9 cellular contexts compared by ENCODE assay signal in the genomic region with DNA sequence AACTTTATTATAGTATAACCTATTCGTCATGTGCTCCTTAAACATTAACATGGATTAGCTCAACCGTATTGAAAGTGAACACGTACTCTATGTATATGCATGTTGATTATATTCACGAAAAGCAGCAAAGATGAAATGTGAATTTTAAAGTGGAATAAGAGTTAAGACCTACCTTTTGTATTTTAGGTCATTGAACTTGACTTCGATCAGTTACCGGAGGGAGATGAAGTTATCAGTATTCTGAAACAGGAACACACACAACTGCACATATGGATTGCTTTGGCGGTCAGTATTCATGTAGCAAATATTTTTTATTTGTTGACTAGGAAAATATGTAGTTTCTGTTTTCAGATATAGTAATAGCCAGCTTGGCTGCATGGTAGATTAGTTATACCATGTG. TPM values are rescaled to one million over a fixed set of nuclear protein-coding genes. Genes with fewer than 3 reads are reported as not detected.
DNase-seq lines count a peak whose midpoint lies in the region; ATAC-seq and TF ChIP-seq lines count a peak whose summit lies in the region.
"Had no signal": no experiment of that assay in that cellular context is flagged by ENCODE, and none has a peak within 500 bp of the region (broad histone marks: within the 10 kb centered on the region; RNA-seq: fewer than 3 reads in every experiment).

No MANE protein-coding gene starts in this region.

- H3K9me1 ChIP-seq in IMR-90 (ENCODE audit: insufficient read depth, low read length), result peaks cover 3% of the 10 kb centered on the region; the same call in 1 of the 2 replicates

- H3K14ac ChIP-seq in IMR-90 (replicated peaks; ENCODE audit: low read depth, low read length), result no peak overlapping the region

- no peaks in the 10 kb centered on the region for H3K9me3 ChIP-seq in CD4-positive, CD25-positive, alpha-beta regulatory T cell (ENCODE audit: control insufficient read depth in 2 of 2, low read length in 2 of 2)
- H3K9me3 ChIP-seq in IMR-90 (ENCODE audit: control insufficient read depth, insufficient read depth, low read length), result no peaks in the 10 kb centered on the region

- H2AK5ac ChIP-seq in IMR-90 (ENCODE audit: low read depth, low read length), result no peak overlapping the region

- H4K91ac ChIP-seq in IMR-90 (ENCODE audit: insufficient read depth, low read depth, low read length), result no peak overlapping the region

- H3K4me1 Mint-ChIP-seq in CD4-positive, CD25-positive, alpha-beta regulatory T cell, result peaks cover 10 to 40% (median 15%) of the 10 kb centered on the region in 4 donors
- peaks cover 8% of the 10 kb centered on the region for H3K4me1 Mint-ChIP-seq in chondrocyte (ENCODE audit: low read depth)
- H3K4me1 Mint-ChIP-seq in natural killer cell, result peaks cover 17 to 23% of the 10 kb centered on the region in 2 donors

- H3K27ac ChIP-seq in CD4-positive, CD25-positive, alpha-beta regulatory T cell (ENCODE audit: insufficient read depth, low read length, poor library complexity, severe bottlenecking), result no peak overlapping the region
- H3K27ac ChIP-seq in IMR-90 (ENCODE audit: insufficient read depth, low read length), result no peak overlapping the region

- no peak overlapping the region for H2AFZ ChIP-seq in IMR-90 (replicated peaks; ENCODE audit: low read length, poor library complexity)

- intact Hi-C loops in IMR-90 (cut with micrococcal nuclease) (no loop called here), natural killer cell (cut with micrococcal nuclease) (no loop called here)

- peak overlapping the region; percentile 94 for H3K4me3 ChIP-seq in CD4-positive, CD25-positive, alpha-beta regulatory T cell (ENCODE audit: low read depth, low read length)
- H3K4me3 ChIP-seq in IMR-90 (ENCODE audit: insufficient read depth, low read depth, low read length), result no peak overlapping the region

- TF ChIP-seq RAD21 in IMR-90 (IDR thresholded peaks at IDR 0.05; ENCODE audit: low read length), result no peak

- H3K18ac ChIP-seq in IMR-90 (ENCODE audit: low read depth, low read length), result no peak overlapping the region

- H4K5ac ChIP-seq in IMR-90 (ENCODE audit: low read depth, low read length), result no peak overlapping the region

- H2BK15ac ChIP-seq in IMR-90 (ENCODE audit: low read depth, low read length), result no peak overlapping the region

- H2BK20ac ChIP-seq in IMR-90 (ENCODE audit: low read depth, low read length), result no peak overlapping the region

- TF ChIP-seq POLR2A in IMR-90 (IDR thresholded peaks at IDR 0.05; ENCODE audit: low read depth, low read length), result no peak

- no peak for TF ChIP-seq CTCF in IMR-90 (conservative IDR thresholded peaks at IDR 0.05; ENCODE audit: low read depth, low read length)
- no peak for TF ChIP-seq CTCF in chondrocyte (IDR thresholded peaks at IDR 0.05)
- TF ChIP-seq CTCF in natural killer cell (IDR thresholded peaks at IDR 0.05), result no peak

- H2AK9ac ChIP-seq in IMR-90 (replicated peaks; ENCODE audit: low read depth, low read length, poor library complexity), result no peak overlapping the region

- peaks cover 25% of the 10 kb centered on the region for H3K4me1 ChIP-seq in CD4-positive, CD25-positive, alpha-beta regulatory T cell (ENCODE audit: control insufficient read depth, insufficient read depth, low read length, poor library complexity, severe bottlenecking)
- H3K4me1 ChIP-seq in IMR-90 (ENCODE audit: control insufficient read depth, insufficient read depth, low read length), result no peaks in the 10 kb centered on the region; the same call in 1 of the 2 replicates

- POLR2A ChIA-PET in IMR-90 (lab: Charles Lee; ENCODE audit: unreplicated experiment), result no interaction called here

- peak overlapping the region in 1 of 3 donors; percentile 95 for H3K27ac Mint-ChIP-seq in CD4-positive, CD25-positive, alpha-beta regulatory T cell
- H3K27ac Mint-ChIP-seq in chondrocyte (ENCODE audit: unreplicated experiment) (no peak overlapping the region), natural killer cell (peak overlapping the region; percentile 85 to 89)

- no peak overlapping the region for H4K8ac ChIP-seq in IMR-90 (ENCODE audit: low read depth in 2 of 2, low read length in 2 of 2)

- peak overlapping the region; percentile 95 to 97 (median 96) for H3K4me3 Mint-ChIP-seq in CD4-positive, CD25-positive, alpha-beta regulatory T cell
- peak overlapping the region; percentile 93 for H3K4me3 Mint-ChIP-seq in chondrocyte (ENCODE audit: unreplicated experiment)
- H3K4me3 Mint-ChIP-seq in natural killer cell, result peak overlapping the region; percentile 94

- dilution Hi-C loops in IMR-90 (cut with HindIII; ENCODE audit: low sequenced_read_pairs, unreplicated experiment), result no loop called here

- CTCF ChIA-PET in IMR-90 (lab: Yijun Ruan, JAX), result no interaction called here

- H3K9me3 Mint-ChIP-seq in CD4-positive, CD25-positive, alpha-beta regulatory T cell, result no peaks in the 10 kb centered on the region
- H3K9me3 Mint-ChIP-seq in chondrocyte (ENCODE audit: low read depth), result no peaks in the 10 kb centered on the region
- H3K9me3 Mint-ChIP-seq in natural killer cell, result no peaks in the 10 kb centered on the region

- no peak overlapping the region for H3K9ac ChIP-seq in IMR-90 (ENCODE audit: low read depth, low read length)

- H3K36me3 ChIP-seq in CD4-positive, CD25-positive, alpha-beta regulatory T cell (ENCODE audit: control insufficient read depth, insufficient read depth, low read length), result peaks cover 41% of the 10 kb centered on the region
- peaks cover 10% of the 10 kb centered on the region for H3K36me3 ChIP-seq in IMR-90 (ENCODE audit: control insufficient read depth, insufficient read depth, low read length)

- peaks cover 15 to 28% of the 10 kb centered on the region in 2 experiments for H3K79me1 ChIP-seq in IMR-90 (ENCODE audit: low read depth in 1 of 2, low read length in 2 of 2)

- H3K4me2 ChIP-seq in IMR-90 (ENCODE audit: low read depth, low read length), result peak overlapping the region; percentile 96

- no peaks in the 10 kb centered on the region for H3K27me3 ChIP-seq in CD4-positive, CD25-positive, alpha-beta regulatory T cell (ENCODE audit: control insufficient read depth, insufficient read depth, low read length)
- no peaks in the 10 kb centered on the region for H3K27me3 ChIP-seq in IMR-90 (ENCODE audit: control insufficient read depth, insufficient read depth, low read length)

- H2BK120ac ChIP-seq in IMR-90 (ENCODE audit: low read depth, low read length), result no peak overlapping the region

- peaks cover 14% of the 10 kb centered on the region for H3K36me3 Mint-ChIP-seq in CD4-positive, CD25-positive, alpha-beta regulatory T cell
- H3K36me3 Mint-ChIP-seq in chondrocyte (ENCODE audit: low read depth) (peaks cover 15% of the 10 kb centered on the region), natural killer cell (no peaks in the 10 kb centered on the region)

- H2BK5ac ChIP-seq in IMR-90 (ENCODE audit: low read depth, low read length, poor library complexity, severe bottlenecking), result no peak overlapping the region

- H4K20me1 ChIP-seq in IMR-90 (ENCODE audit: insufficient read depth, low read length), result peaks cover 9% of the 10 kb centered on the region

- 100% methylated on average over 2 of the region's 7 CpGs; no CpG with 5 or more reads in 1 of the 2 experiments for WGBS in IMR-90 (ENCODE audit: extremely low coverage in 2 of 2, insufficient read length in 1 of 2), 2 experiments

- no peak overlapping the region for H3K4ac ChIP-seq in IMR-90 (ENCODE audit: low read depth, low read length)

- TSS peak; percentile 53 for BruUV-seq in IMR-90 (replicated peaks; lab: Mats Ljungman, UMichigan)

- in situ Hi-C loops in IMR-90 (cut with MboI; ENCODE audit: low sequenced_read_pairs), result no loop called here

- ATAC-seq in CD4-positive, CD25-positive, alpha-beta regulatory T cell (ENCODE audit: low read depth in 2 of 2), result no peak
- ATAC-seq in IMR-90 (ENCODE audit: low read depth) (no peak), natural killer cell (no peak), HG03469 (IDR thresholded peaks at IDR 0.05; ENCODE audit: unreplicated experiment) (no peak)

- no peak for DNase-seq in CD4-positive, CD25-positive, alpha-beta regulatory T cell
- DNase-seq in IMR-90 (no peak), chondrocyte (ENCODE audit: low spot score) (no peak), natural killer cell (no peak), NCI-H146 treated with DMSO at 0.1 percent for 48 hours (lab: John Stamatoyannopoulos, UW; ENCODE audit: unreplicated experiment) (no peak), LoVo (ENCODE audit: low spot score) (no peak), NCI-H128 (lab: John Stamatoyannopoulos, UW; ENCODE audit: unreplicated experiment) (no peak)
- DNase-seq: SW 1271 had no signal

- H3K56ac ChIP-seq in IMR-90 (ENCODE audit: extremely low read depth, insufficient read depth, low read length), result no peak overlapping the region

- H3K23ac ChIP-seq in IMR-90 (ENCODE audit: low read depth, low read length), result no peak overlapping the region

- H3K27me3 Mint-ChIP-seq in CD4-positive, CD25-positive, alpha-beta regulatory T cell, result peaks cover 4% of the 10 kb centered on the region
- H3K27me3 Mint-ChIP-seq in chondrocyte (ENCODE audit: low read depth) (no peaks in the 10 kb centered on the region), natural killer cell (ENCODE audit: low read depth in 2 of 2) (no peaks in the 10 kb centered on the region)

RNA-seq across cellular contexts. Expression of a gene that starts 1.4 kb away (rescaled TPM):
- 27.9 TPM for total RNA-seq in CD4-positive, CD25-positive, alpha-beta regulatory T cell
- polyA plus RNA-seq in CD4-positive, CD25-positive, alpha-beta regulatory T cell, result 10 to 100 TPM; 45.4 to 52.2 (median 47.4) TPM
- total RNA-seq in IMR-90 (2012; rRNA removed) (37.1 and 38.3 TPM in 2 replicates), chondrocyte (24.7 to 29.9 TPM (median 26.6 TPM) in 3 replicates), natural killer cell (10 to 100 TPM; 30.6 to 47.3 (median 38.0) TPM)
- polyA plus RNA-seq in IMR-90 (2012; rRNA removed), result 14.4 and 16.8 TPM in 2 replicates
- 3.8 and 5.1 TPM in 2 replicates for polyA plus RNA-seq in IMR-90 (2012; cell fraction: cytosol; rRNA removed)
- 2.1 and 10.6 TPM in 2 replicates for polyA plus RNA-seq in IMR-90 (2012; cell fraction: nucleus; rRNA removed; ENCODE audit: low replicate concordance)

RNA-seq across cellular contexts. Expression of a gene that starts 56.2 kb away (rescaled TPM):
- 839 TPM for total RNA-seq in CD4-positive, CD25-positive, alpha-beta regulatory T cell
- 100 to 1,000 TPM; 367 to 423 (median 413) TPM for polyA plus RNA-seq in CD4-positive, CD25-positive, alpha-beta regulatory T cell
- total RNA-seq in IMR-90 (2012; rRNA removed) (1,144 and 1,216 TPM in 2 replicates), chondrocyte (1,031 to 1,062 TPM (median 1,058 TPM) in 3 replicates), natural killer cell (100 to 1,000 TPM; 718 to 820 (median 751) TPM)
- 439 and 492 TPM in 2 replicates for polyA plus RNA-seq in IMR-90 (2012; rRNA removed)
- 108 and 148 TPM in 2 replicates for polyA plus RNA-seq in IMR-90 (2012; cell fraction: cytosol; rRNA removed)
- polyA plus RNA-seq in IMR-90 (2012; cell fraction: nucleus; rRNA removed; ENCODE audit: low replicate concordance), result 62.0 and 539 TPM in 2 replicates

RNA-seq across cellular contexts. Expression of a gene that starts 58.9 kb away (rescaled TPM):
- not detected for total RNA-seq in CD4-positive, CD25-positive, alpha-beta regulatory T cell
- polyA plus RNA-seq in CD4-positive, CD25-positive, alpha-beta regulatory T cell, result not detected
- total RNA-seq in IMR-90 (2012; rRNA removed), result 21.1 and 25.8 TPM in 2 replicates
- 17.6 and 19.4 TPM in 2 replicates for polyA plus RNA-seq in IMR-90 (2012; rRNA removed)
- 8.5 and 8.6 TPM in 2 replicates for polyA plus RNA-seq in IMR-90 (2012; cell fraction: cytosol; rRNA removed)
- polyA plus RNA-seq in IMR-90 (2012; cell fraction: nucleus; rRNA removed; ENCODE audit: low replicate concordance), result 37.6 and 104 TPM in 2 replicates
- total RNA-seq in chondrocyte, result 19.2 to 51.0 TPM (median 50.6 TPM) in 3 replicates
- total RNA-seq in natural killer cell, result under 1 TPM in 2 of 3 donors, not detected in 1; 0.50 to 0.54 TPM

Comparison
In these comparisons a context has a peak if more than half of its experiments do, and no peak if none do; other contexts are left out.
1. RNA of a gene that starts 58.9 kb away (total RNA-seq): 19.2 to 51.0 TPM in chondrocyte and 21.1 to 25.8 TPM in IMR-90; 0.50 to 0.54 TPM in natural killer cell and not detected in CD4-positive, CD25-positive, alpha-beta regulatory T cell (single experiment); every median in the first group is over 10 times any median in the second.
2. Peak in every context shown above with its lines, with median percentiles within 50 percentile points of each other: H3K4me3 Mint-ChIP-seq.